Comparison of ENCODE assay signal across 8 cellular contexts in genomic region chr20:54173653-54174451, GRCh38. TPM values are rescaled to one million over a fixed set of nuclear protein-coding genes. Genes with fewer than 3 reads are reported as not detected.
DNase-seq lines count a peak whose midpoint lies in the region; ATAC-seq and TF ChIP-seq lines count a peak whose summit lies in the region.

CYP24A1 (minus strand) TSS chr20:54173986; CDS start chr20:54173579, 407 bp downstream.

- no peaks in the 10 kb centered on the region for H3K9me2 ChIP-seq in Karpas-422 (replicated peaks; ENCODE audit: insufficient read depth, low read length)

- H3K9me3 Mint-ChIP-seq in endothelial cell (ENCODE audit: unreplicated experiment): no peaks in the 10 kb centered on the region

- H3K4me1 Mint-ChIP-seq in endothelial cell (ENCODE audit: unreplicated experiment): peaks cover 6% of the 10 kb centered on the region

- H4K20me1 ChIP-seq in osteoblast (ENCODE audit: insufficient read depth, low read length) (no peaks in the 10 kb centered on the region), Karpas-422 (ENCODE audit: insufficient read depth, low read depth, low read length) (no peaks in the 10 kb centered on the region)

- H3K9ac ChIP-seq in Karpas-422 (ENCODE audit: low read length): no peak within 1 kb of the TSS

- ATAC-seq in HG03039 (IDR thresholded peaks at IDR 0.05; ENCODE audit: unreplicated experiment) (no peak), GM18873 (IDR thresholded peaks at IDR 0.05; ENCODE audit: low FRiP score, unreplicated experiment) (no peak)

- DNase-seq in EL (peak; percentile 13), NB4 (ENCODE audit: low read depth) (peak; percentile 61), endothelial cell (ENCODE audit: low spot score) (peak; percentile 31), osteoblast (ENCODE audit: insufficient read length, low spot score, missing footprints) (no peak), Karpas-422 (no peak), LoVo (ENCODE audit: low spot score) (no peak)

- H3K4me3 ChIP-seq in NB4 (ENCODE audit: low read depth, low read length) (no peak within 1 kb of the TSS), osteoblast (ENCODE audit: insufficient read depth, low read length) (no peak within 1 kb of the TSS), Karpas-422 (ENCODE audit: low read length) (no peak within 1 kb of the TSS)

- no peaks in the 10 kb centered on the region for H3K9me3 ChIP-seq in osteoblast (ENCODE audit: low read depth, low read length)
- H3K9me3 ChIP-seq in Karpas-422 (ENCODE audit: low read length): no peaks in the 10 kb centered on the region

- H3K27ac ChIP-seq in osteoblast (ENCODE audit: low read depth, low read length) (no peak within 1 kb of the TSS), Karpas-422 (ENCODE audit: low read length) (no peak within 1 kb of the TSS)

- H3K4me1 ChIP-seq in osteoblast (ENCODE audit: insufficient read depth, low read length): peaks cover 8% of the 10 kb centered on the region
- H3K4me1 ChIP-seq in Karpas-422 (ENCODE audit: low read length): no peaks in the 10 kb centered on the region

- no peaks in the 10 kb centered on the region for H3K36me3 Mint-ChIP-seq in endothelial cell (ENCODE audit: low read depth, unreplicated experiment)

- no peak for TF ChIP-seq POLR2A in NB4 (IDR thresholded peaks at IDR 0.05; ENCODE audit: extremely low read depth, insufficient read length)

- peak within 1 kb of the TSS; percentile 48 for H3K27ac Mint-ChIP-seq in endothelial cell (ENCODE audit: unreplicated experiment)

- peaks cover 19% of the 10 kb centered on the region for H3K27me3 Mint-ChIP-seq in endothelial cell (ENCODE audit: unreplicated experiment)

- H3K4me2 ChIP-seq in osteoblast (ENCODE audit: insufficient read depth, low read length) (peak within 1 kb of the TSS; percentile 3), Karpas-422 (ENCODE audit: low read depth, low read length, poor library complexity, severe bottlenecking) (no peak within 1 kb of the TSS)

- H3K36me3 ChIP-seq in osteoblast (ENCODE audit: insufficient read depth, low read length) (no peaks in the 10 kb centered on the region), Karpas-422 (ENCODE audit: insufficient read depth, low read length) (no peaks in the 10 kb centered on the region)

- TF ChIP-seq CTCF in NB4 (IDR thresholded peaks at IDR 0.05; ENCODE audit: low read depth, low read length): no peak
- no peak for TF ChIP-seq CTCF in endothelial cell (IDR thresholded peaks at IDR 0.05; ENCODE audit: unreplicated experiment)
- TF ChIP-seq CTCF in osteoblast (IDR thresholded peaks at IDR 0.05; ENCODE audit: extremely low read depth, low read depth, low read length): no peak

- peak within 1 kb of the TSS; percentile 69 for H3K4me3 Mint-ChIP-seq in endothelial cell (ENCODE audit: unreplicated experiment)

- H3K27me3 ChIP-seq in osteoblast (ENCODE audit: insufficient read depth, low read length) (peaks cover 60% of the 10 kb centered on the region), Karpas-422 (ENCODE audit: low read length) (no peaks in the 10 kb centered on the region)

- no peak within 1 kb of the TSS for H2AFZ ChIP-seq in osteoblast (ENCODE audit: low read length)
- no peak within 1 kb of the TSS for H2AFZ ChIP-seq in Karpas-422 (ENCODE audit: low read length)

- H3K79me2 ChIP-seq in osteoblast (ENCODE audit: insufficient read depth, low read length) (no peaks in the 10 kb centered on the region), Karpas-422 (ENCODE audit: low read length) (no peaks in the 10 kb centered on the region)

RNA-seq across cellular contexts. Expression of gene CYP24A1, which starts in this region (rescaled TPM):
- total RNA-seq in endothelial cell (ENCODE audit: unreplicated experiment) (not detected), osteoblast (not detected in 2 replicates)
- total RNA-seq in Karpas-422 (2014; rRNA removed; shearing (Covaris generic); ENCODE audit: low replicate concordance): not detected in 2 replicates

Comparison
In these comparisons a context has a peak if more than half of its experiments do, and no peak if none do; other contexts are left out.
1. Peak in DNase-seq in endothelial cell; RNA of the gene not detected or under 1 TPM.
2. DNase-seq: peak in EL (single experiment) and NB4 (single experiment); none in osteoblast (single experiment), Karpas-422 (single experiment) and LoVo (single experiment).